In the genomic region with DNA sequence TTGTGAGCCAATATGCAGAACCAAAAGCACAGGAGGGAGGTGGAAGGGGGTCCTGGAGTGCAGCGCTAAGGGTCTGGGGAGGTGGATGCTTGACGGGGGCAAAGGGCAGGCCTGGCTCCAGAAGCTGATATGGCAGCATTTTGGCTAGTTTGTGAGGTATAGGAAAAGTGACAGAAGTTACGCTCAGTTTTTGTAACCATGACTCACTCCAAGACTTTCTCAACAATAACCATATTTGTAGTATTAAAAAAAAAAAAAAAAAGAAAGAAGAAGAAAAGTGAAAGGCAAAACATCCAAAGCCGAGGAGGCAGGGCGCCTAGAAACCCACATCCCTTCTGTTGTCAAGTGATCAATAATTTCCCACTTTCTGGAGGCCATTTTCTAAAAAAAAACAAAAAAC, we compare ENCODE assay signal across 10 cellular contexts.
DNase-seq lines count a peak whose midpoint lies in the region; ATAC-seq and TF ChIP-seq lines count a peak whose summit lies in the region.
"Had no signal": no experiment of that assay in that cellular context is flagged by ENCODE, and none has a peak within 500 bp of the region (broad histone marks: within the 10 kb centered on the region; RNA-seq: fewer than 3 reads in every experiment).

No MANE protein-coding gene starts in this region.

- H3K36me3 ChIP-seq in mammary epithelial cell (ENCODE audit: insufficient read depth, low read length), result no peaks in the 10 kb centered on the region
- H3K36me3 ChIP-seq in prostate gland, result no peaks in the 10 kb centered on the region

- no peak overlapping the region for H3K27ac ChIP-seq in mammary epithelial cell (ENCODE audit: insufficient read depth, low read depth, low read length)
- peak overlapping the region; percentile 63 to 73 for H3K27ac ChIP-seq in prostate gland

- H3K4me3 ChIP-seq in mammary epithelial cell (replicated peaks in 1 of 3; ENCODE audit: insufficient read depth in 1 of 3, low read depth in 2 of 3, low read length in 3 of 3) (no peak overlapping the region), prostate gland (no peak overlapping the region)

- no peaks in the 10 kb centered on the region for H3K9me3 Mint-ChIP-seq in T-helper 1 cell treated with Interleukin-12 subunit alpha and Interleukin-12 subunit beta and Interleukin-4 antibody, amounts not matched to agents 30 μg/mL and 1 μg/mL, for 36 hours

- no peak overlapping the region for H3K9ac ChIP-seq in mammary epithelial cell (ENCODE audit: insufficient read depth, low read length)

- TF ChIP-seq POLR2A in prostate gland (IDR thresholded peaks at IDR 0.05), result no peak

- no peak overlapping the region for H2AFZ ChIP-seq in mammary epithelial cell (ENCODE audit: low read depth, low read length)

- H3K4me1 ChIP-seq in mammary epithelial cell (ENCODE audit: insufficient read depth, low read length) (peaks cover 47% of the 10 kb centered on the region), prostate gland (replicated peaks) (peaks cover 43% of the 10 kb centered on the region)

- intact Hi-C loops in mammary epithelial cell (cut with micrococcal nuclease), result no loop called here
- intact Hi-C loops in prostate gland (cut with DNase I), result no loop called here

- no peaks in the 10 kb centered on the region for H4K20me1 ChIP-seq in mammary epithelial cell (ENCODE audit: insufficient read depth, low read length)

- peaks cover 55% of the 10 kb centered on the region for H3K4me1 Mint-ChIP-seq in T-helper 1 cell treated with Interleukin-12 subunit alpha and Interleukin-12 subunit beta and Interleukin-4 antibody, amounts not matched to agents 30 μg/mL and 1 μg/mL, for 36 hours (ENCODE audit: low read depth)

- 36% methylated on average over 2 of the region's 5 CpGs for WGBS in mammary epithelial cell (ENCODE audit: low coverage, missing lambda C conversion rate)
- WGBS in prostate gland, result 74% methylated on average over 5 of the region's 5 CpGs

- H3K27me3 Mint-ChIP-seq in T-helper 1 cell treated with Interleukin-12 subunit alpha and Interleukin-12 subunit beta and Interleukin-4 antibody, amounts not matched to agents 30 μg/mL and 1 μg/mL, for 36 hours (ENCODE audit: low read depth), result peaks cover 39% of the 10 kb centered on the region

- TF ChIP-seq CTCF in mammary epithelial cell (conservative IDR thresholded peaks at IDR 0.05 in 1 of 2, IDR thresholded peaks at IDR 0.05 in 1 of 2; ENCODE audit: extremely low read depth in 1 of 2, insufficient read depth in 1 of 2, low read depth in 1 of 2, low read length in 2 of 2), result no peak
- no peak for TF ChIP-seq CTCF in prostate gland (IDR thresholded peaks at IDR 0.05)

- H3K4me2 ChIP-seq in mammary epithelial cell (ENCODE audit: insufficient read depth, low read depth, low read length), result peak overlapping the region; percentile 33

- CTCF ChIA-PET in mammary epithelial cell (lab: Charles Lee; ENCODE audit: low non-redundant PET), result interaction anchor here (1.6 kb wide), 1 partner anchor 11 kb away, joined by 5 read pairs; no protein-coding TSS in a partner anchor

- in situ Hi-C loops in mammary epithelial cell (cut with MboI; ENCODE audit: low sequenced_read_pairs in 2 of 2), result loop anchor here in 1 of 2 donors (25.0 kb wide), 1 partner anchor 327 kb away; no protein-coding TSS in a partner anchor

- no peak for ATAC-seq in GM19452 (IDR thresholded peaks at IDR 0.05; ENCODE audit: unreplicated experiment)
- ATAC-seq in HG02973 (IDR thresholded peaks at IDR 0.05; ENCODE audit: unreplicated experiment), result no peak
- ATAC-seq in HG03095 (IDR thresholded peaks at IDR 0.05; ENCODE audit: unreplicated experiment), result no peak

- H3K79me2 ChIP-seq in mammary epithelial cell (ENCODE audit: insufficient read depth, low read length), result peaks cover 24% of the 10 kb centered on the region

- H3K36me3 Mint-ChIP-seq in T-helper 1 cell treated with Interleukin-12 subunit alpha and Interleukin-12 subunit beta and Interleukin-4 antibody, amounts not matched to agents 30 μg/mL and 1 μg/mL, for 36 hours (ENCODE audit: low read depth), result peaks cover 30% of the 10 kb centered on the region

- no peaks in the 10 kb centered on the region for H3K27me3 ChIP-seq in mammary epithelial cell (ENCODE audit: insufficient read depth, low read length)
- H3K27me3 ChIP-seq in prostate gland (replicated peaks; ENCODE audit: insufficient read depth), result no peaks in the 10 kb centered on the region

- H3K27ac Mint-ChIP-seq in T-helper 1 cell treated with Interleukin-12 subunit alpha and Interleukin-12 subunit beta and Interleukin-4 antibody, amounts not matched to agents 30 μg/mL and 1 μg/mL, for 36 hours, result peak overlapping the region; percentile 35

- peak overlapping the region; percentile 45 for H3K4me3 Mint-ChIP-seq in T-helper 1 cell treated with Interleukin-12 subunit alpha and Interleukin-12 subunit beta and Interleukin-4 antibody, amounts not matched to agents 30 μg/mL and 1 μg/mL, for 36 hours

- H3K9me3 ChIP-seq in mammary epithelial cell (replicated peaks; ENCODE audit: insufficient read depth, low read length) (no peaks in the 10 kb centered on the region), prostate gland (no peaks in the 10 kb centered on the region)

- dilution Hi-C loops in mammary epithelial cell (cut with HindIII; ENCODE audit: low sequenced_read_pairs), result no loop called here

- DNase-seq in AML-193 (lab: John Stamatoyannopoulos, UW), result peak; percentile 61 to 62
- no peak for DNase-seq in mammary epithelial cell
- no peak for DNase-seq in prostate gland (ENCODE audit: low spot score)
- DNase-seq in HUDEP-2 (lab: John Stamatoyannopoulos, UW; ENCODE audit: unreplicated experiment in 76 of 76), result no peak
- DNase-seq: DMS79, SW 1271 had no signal

- BruUV-seq in mammary epithelial cell (replicated peaks; lab: Mats Ljungman, UMichigan), result no TSS peak

Comparison
In these comparisons a context has a peak if more than half of its experiments do, and no peak if none do; other contexts are left out.
1. DNase-seq: peak in AML-193 (2 of 2); none in mammary epithelial cell (single experiment), prostate gland (single experiment) and HUDEP-2 (0 of 76).